ENCODE assay signal across 10 cellular contexts in the genomic region with DNA sequence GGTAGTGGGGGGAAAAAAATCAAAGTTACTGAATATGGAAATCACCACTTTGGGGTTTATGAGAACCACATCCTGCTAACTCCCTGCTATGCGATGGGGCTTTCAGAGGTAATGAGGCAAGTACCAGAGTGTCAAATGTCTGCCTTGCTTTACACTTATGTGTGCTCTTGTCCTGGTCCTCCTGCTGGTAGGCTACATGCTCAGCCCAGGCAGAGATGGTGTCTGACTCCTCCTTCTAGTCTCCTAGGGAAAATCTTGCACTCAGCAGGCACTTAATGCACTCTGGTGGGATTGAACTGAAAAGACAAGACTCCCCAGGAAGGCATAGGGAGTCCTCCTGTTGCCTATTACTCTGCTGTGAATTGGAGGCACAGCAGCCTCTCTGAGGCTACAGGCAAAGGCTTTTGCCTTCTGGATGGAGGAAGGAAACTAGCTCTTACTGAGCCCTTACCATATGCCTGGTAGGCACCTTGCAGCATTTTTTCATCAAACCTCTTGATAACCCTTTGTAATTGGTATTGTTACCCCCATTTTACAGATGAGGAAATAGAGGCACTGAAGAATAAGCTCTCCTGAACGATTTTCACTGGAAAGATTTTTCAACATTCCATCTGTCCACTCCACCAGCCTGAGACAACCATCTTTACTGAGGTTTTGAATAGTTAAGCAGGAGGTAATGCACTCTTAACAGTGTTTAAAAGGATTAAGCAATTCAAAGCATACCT.
DNase-seq lines count a peak whose midpoint lies in the region; ATAC-seq, FAIRE-seq and TF ChIP-seq lines count a peak whose summit lies in the region.
"Had no signal": no experiment of that assay in that cellular context is flagged by ENCODE, and none has a peak within 500 bp of the region (broad histone marks: within the 10 kb centered on the region; RNA-seq: fewer than 3 reads in every experiment).

No MANE protein-coding gene starts in this region.

- H3K9me3 ChIP-seq in H1 (ENCODE audit: insufficient read depth in 2 of 2, low read depth in 1 of 2, low read length in 1 of 2), result no peaks in the 10 kb centered on the region
- H3K9me3 ChIP-seq in testis, result no peaks in the 10 kb centered on the region

- no peaks in the 10 kb centered on the region for H4K20me1 ChIP-seq in H1 (replicated peaks in 1 of 2; ENCODE audit: control insufficient read depth in 1 of 2, insufficient read depth in 2 of 2, low read length in 2 of 2)

- FAIRE-seq in H1 (lab: Jason Lieb, UNC), result no peak

- H3K27ac ChIP-seq in H1 (ENCODE audit: low read depth, low read length) (no peak overlapping the region), testis (no peak overlapping the region)

- intact Hi-C loops in testis (cut with DNase I; ENCODE audit: low total_unique reads), result no loop called here

- TF ChIP-seq RAD21 in H1 (IDR thresholded peaks at IDR 0.05 in 1 of 2, conservative IDR thresholded peaks at IDR 0.05 in 1 of 2; ENCODE audit: low read depth in 2 of 2, low read length in 2 of 2), result peak; percentile 24 to 29; a peak in 3 of 4 replicates

- no peak overlapping the region for H3K27ac Mint-ChIP-seq in progenitor cell of endocrine pancreas
- H3K27ac Mint-ChIP-seq: activated T-helper 17 cell treated with anti-CD3 and anti-CD28 coated beads, Interleukin-2, amount 50 U/mL, for 72 hours had no signal

- H3K9me3 Mint-ChIP-seq in progenitor cell of endocrine pancreas (ENCODE audit: low read depth), result no peaks in the 10 kb centered on the region
- H3K9me3 Mint-ChIP-seq: activated T-helper 17 cell treated with anti-CD3 and anti-CD28 coated beads, Interleukin-2, amount 50 U/mL, for 72 hours had no signal

- CTCF ChIA-PET in H1 (lab: Charles Lee; ENCODE audit: partially characterized antibody), result interaction anchor here (0.9 to 7.5 kb wide), 3 partner anchors 11 to 72 kb away, joined by 6 to 71 read pairs (median 6); no protein-coding TSS in a partner anchor

- no peak for TF ChIP-seq EP300 in H1 (IDR thresholded peaks at IDR 0.05; ENCODE audit: borderline replicate concordance in 1 of 2, low read depth in 2 of 2, low read length in 2 of 2)

- H2BK5ac ChIP-seq in H1 (ENCODE audit: low read depth, low read length), result no peak overlapping the region

- H3K4me1 ChIP-seq in H1 (replicated peaks in 1 of 4; ENCODE audit: control insufficient read depth in 3 of 4, insufficient read depth in 4 of 4, low read length in 3 of 4) (peaks cover 0 to 2% (median 0%) of the 10 kb centered on the region in 4 experiments; a peak in 1 of 7 replicates), testis (no peaks in the 10 kb centered on the region)

- H2BK15ac ChIP-seq in H1 (ENCODE audit: low read length), result no peak overlapping the region

- H3K27me3 Mint-ChIP-seq in progenitor cell of endocrine pancreas, result peaks cover 14% of the 10 kb centered on the region

- no peaks in the 10 kb centered on the region for H3K36me3 Mint-ChIP-seq in progenitor cell of endocrine pancreas (ENCODE audit: insufficient read depth)

- H2BK12ac ChIP-seq in H1 (ENCODE audit: low read depth, low read length), result no peak overlapping the region

- TF ChIP-seq CTCF in H1 (IDR thresholded peaks at IDR 0.05; ENCODE audit: control extremely low read depth in 1 of 3, insufficient read depth in 1 of 3, low read depth in 1 of 3, low read length in 3 of 3) (peak in 2 of 3 experiments; percentile 5 to 9; a peak in 2 of 4 replicates), progenitor cell of endocrine pancreas (IDR thresholded peaks at IDR 0.05; ENCODE audit: unreplicated experiment) (no peak), testis (IDR thresholded peaks at IDR 0.05) (no peak)

- no peak overlapping the region for H2AK5ac ChIP-seq in H1 (ENCODE audit: low read depth, low read length)

- DNase-seq in H1 (ENCODE audit: low read depth in 1 of 2, low spot score in 2 of 2) (no peak), progenitor cell of endocrine pancreas (ENCODE audit: low spot score, unreplicated experiment) (no peak), NCI-H1417 treated with DMSO at 0.1 percent for 48 hours (lab: John Stamatoyannopoulos, UW) (no peak), testis (no peak)
- no peak for DNase-seq in stimulated activated naive CD4-positive, alpha-beta T cell treated with Interleukin-2 at 50 U/mL for 16 hours (lab: John Stamatoyannopoulos, UW)
- DNase-seq: NCI-H526 treated with DMSO at 0.1 percent for 48 hours had no signal

- H4K8ac ChIP-seq in H1 (ENCODE audit: extremely low read depth, insufficient read depth, low read length), result no peak overlapping the region

- no peaks in the 10 kb centered on the region for H3K79me1 ChIP-seq in H1 (ENCODE audit: low read depth, low read length)

- no peak for TF ChIP-seq POLR2A in H1 (IDR thresholded peaks at IDR 0.05; ENCODE audit: control extremely low read depth in 1 of 2, low read depth in 2 of 2, low read length in 2 of 2)
- TF ChIP-seq POLR2A in testis (IDR thresholded peaks at IDR 0.05), result no peak

- no peak overlapping the region for H4K91ac ChIP-seq in H1 (replicated peaks; ENCODE audit: insufficient read length, low read length)

- peak; percentile 93 for ATAC-seq in GM18861 (IDR thresholded peaks at IDR 0.05; ENCODE audit: unreplicated experiment)
- ATAC-seq in GM21447 (IDR thresholded peaks at IDR 0.05; ENCODE audit: unreplicated experiment), result peak; percentile 97
- peak; percentile 95 for ATAC-seq in HG03097 (IDR thresholded peaks at IDR 0.05; ENCODE audit: low FRiP score, unreplicated experiment)
- ATAC-seq: activated T-helper 17 cell treated with anti-CD3 and anti-CD28 coated beads, Interleukin-2, amount 50 U/mL, for 72 hours had no signal

- no peak overlapping the region for H3K18ac ChIP-seq in H1 (ENCODE audit: extremely low read depth, low read length)

- no peak overlapping the region for H2BK20ac ChIP-seq in H1 (ENCODE audit: low read length)

- no peak overlapping the region for H2AFZ ChIP-seq in H1 (ENCODE audit: low read length)

- H3K56ac ChIP-seq in H1 (replicated peaks; ENCODE audit: insufficient read length, low read depth, low read length), result no peak overlapping the region

- H3K4me3 ChIP-seq in H1 (ENCODE audit: extremely low read depth in 1 of 4, insufficient read depth in 2 of 4, low read depth in 3 of 4, low read length in 4 of 4), result no peak overlapping the region
- H3K4me3 ChIP-seq in testis, result no peak overlapping the region

- H3K14ac ChIP-seq in H1 (ENCODE audit: insufficient read length), result no peak overlapping the region

- H3K27me3 ChIP-seq in H1 (replicated peaks in 1 of 4; ENCODE audit: control insufficient read depth in 3 of 4, extremely low read depth in 1 of 4, insufficient read depth in 3 of 4, low read length in 3 of 4), result no peaks in the 10 kb centered on the region
- no peaks in the 10 kb centered on the region for H3K27me3 ChIP-seq in testis

- H3K79me2 ChIP-seq in H1 (ENCODE audit: control insufficient read depth in 1 of 2, insufficient read depth in 2 of 2, low read length in 2 of 2), result no peaks in the 10 kb centered on the region

- POLR2A ChIA-PET in H1 (lab: Charles Lee; ENCODE audit: partially characterized antibody), result no interaction called here

- H3K4me1 Mint-ChIP-seq in progenitor cell of endocrine pancreas (ENCODE audit: low read depth), result peaks cover 3% of the 10 kb centered on the region
- H3K4me1 Mint-ChIP-seq: activated T-helper 17 cell treated with anti-CD3 and anti-CD28 coated beads, Interleukin-2, amount 50 U/mL, for 72 hours had no signal

- no peak overlapping the region for H3K23ac ChIP-seq in H1 (ENCODE audit: insufficient read length)

- no peak overlapping the region for H3K4ac ChIP-seq in H1 (replicated peaks; ENCODE audit: insufficient read length, low read depth, low read length)

- H2BK120ac ChIP-seq in H1 (replicated peaks; ENCODE audit: low read depth, low read length), result no peak overlapping the region

- H3K9ac ChIP-seq in H1 (replicated peaks in 1 of 4; ENCODE audit: extremely low read depth in 1 of 4, low read depth in 3 of 4, low read length in 3 of 4), result no peak overlapping the region

- no peak overlapping the region for H3K4me3 Mint-ChIP-seq in progenitor cell of endocrine pancreas (ENCODE audit: low read depth)
- H3K4me3 Mint-ChIP-seq: activated T-helper 17 cell treated with anti-CD3 and anti-CD28 coated beads, Interleukin-2, amount 50 U/mL, for 72 hours had no signal

- H3K36me3 ChIP-seq in H1 (ENCODE audit: control insufficient read depth in 2 of 4, insufficient read depth in 4 of 4, low read length in 3 of 4) (no peaks in the 10 kb centered on the region), testis (ENCODE audit: low read depth, missing control alignments) (no peaks in the 10 kb centered on the region)

- H4K5ac ChIP-seq in H1 (ENCODE audit: insufficient read length, low read depth, low read length), result no peak overlapping the region

- WGBS in H1 (ENCODE audit: extremely low coverage in 1 of 2, insufficient coverage in 1 of 2, insufficient read length in 1 of 2, insufficient replicate concordance in 2 of 2, low coverage in 1 of 2, low lambda C conversion rate in 2 of 2, missing lambda C conversion rate in 1 of 2), 2 experiments, result 73% methylated on average over 2 of the region's 2 CpGs; no CpG with 5 or more reads in 1 of the 2 experiments
- 53 to 59% methylated on average over 2 of the region's 2 CpGs for WGBS in testis, 2 donors

- H3K4me2 ChIP-seq in H1 (ENCODE audit: insufficient read depth in 1 of 2, low read depth in 2 of 2, low read length in 2 of 2), result no peak overlapping the region

- H3K23me2 ChIP-seq in H1 (ENCODE audit: low read depth, low read length), result no peaks in the 10 kb centered on the region

TF ChIP-seq in H1, 55 proteins besides CTCF, POLR2A, EP300 and RAD21:
- no peak for TF ChIP-seq SP2 (IDR thresholded peaks at IDR 0.05; ENCODE audit: low read length)
- TF ChIP-seq KDM1A (IDR thresholded peaks at IDR 0.05; ENCODE audit: borderline replicate concordance, low read length), result peak; percentile 52; the same call in 1 of the 2 replicates

Comparison
In these comparisons a context has a peak if more than half of its experiments do, and no peak if none do; other contexts are left out.
1. CTCF ChIP-seq: peak in H1 (2 of 3); none in progenitor cell of endocrine pancreas (single experiment) and testis (0 of 3).
2. Peak in every context shown above with its lines, with median percentiles within 50 percentile points of each other: ATAC-seq.